10 cellular contexts compared by ENCODE assay signal in the genomic region with DNA sequence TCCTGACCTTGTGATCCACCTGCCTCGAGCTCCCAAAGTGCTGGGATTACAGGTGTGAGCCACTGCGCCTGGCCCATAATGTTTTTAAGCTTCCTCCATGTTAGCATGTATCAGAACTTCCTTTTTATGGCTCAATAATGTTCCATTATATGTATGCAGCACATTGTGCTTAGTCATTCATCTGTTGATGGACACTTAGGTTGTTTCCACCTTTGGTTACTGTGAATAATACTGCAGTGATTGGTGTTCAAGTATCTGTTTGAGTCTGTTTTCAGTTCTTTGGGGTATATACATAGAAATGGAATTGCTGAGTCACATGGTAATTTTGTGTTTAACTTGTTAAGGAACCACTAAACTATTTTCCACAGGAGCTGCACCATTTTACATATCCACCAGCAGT. TPM values are rescaled to one million over a fixed set of nuclear protein-coding genes. Genes with fewer than 3 reads are reported as not detected.
DNase-seq lines count a peak whose midpoint lies in the region; ATAC-seq and TF ChIP-seq lines count a peak whose summit lies in the region.
"Had no signal": no experiment of that assay in that cellular context is flagged by ENCODE, and none has a peak within 500 bp of the region (broad histone marks: within the 10 kb centered on the region; RNA-seq: fewer than 3 reads in every experiment).

No MANE protein-coding gene starts in this region.

- in situ Hi-C loops in GM13977 (cut with MboI; ENCODE audit: low pct_unique_long_range_greater_than_20kb, low sequenced_read_pairs, unreplicated experiment) = no loop called here

- H3K4me3 ChIP-seq in endodermal cell (ENCODE audit: low read length) (no peak overlapping the region), left ventricle myocardium inferior (no peak overlapping the region)
- H3K4me3 ChIP-seq in CD8-positive, alpha-beta memory T cell (ENCODE audit: low read length) = no peak overlapping the region

- H3K4me1 ChIP-seq in endodermal cell (ENCODE audit: control insufficient read depth, insufficient read depth, low read length) = no peaks in the 10 kb centered on the region
- H3K4me1 ChIP-seq in left ventricle myocardium inferior = peaks cover 6% of the 10 kb centered on the region
- no peaks in the 10 kb centered on the region for H3K4me1 ChIP-seq in CD8-positive, alpha-beta memory T cell (ENCODE audit: insufficient read depth, low read length)

- CTCF ChIA-PET in CD8-positive, alpha-beta memory T cell (lab: Charles Lee) = no interaction called here

- DNase-seq in GM13977 (ENCODE audit: low spot score) = peak; percentile 28
- no peak for DNase-seq in endodermal cell
- no peak for DNase-seq in left ventricle myocardium inferior
- no peak for DNase-seq in anterior cingulate cortex (lab: John Stamatoyannopoulos, UW)
- DNase-seq in GOT3 (lab: John Stamatoyannopoulos, UW) = no peak
- DNase-seq in CD8-positive, alpha-beta memory T cell = no peak
- DNase-seq: Kasumi-1 had no signal

- H3K27me3 Mint-ChIP-seq in endodermal cell (ENCODE audit: insufficient read depth) = no peaks in the 10 kb centered on the region
- H3K27me3 Mint-ChIP-seq in CD8-positive, alpha-beta memory T cell = no peaks in the 10 kb centered on the region
- H3K27me3 Mint-ChIP-seq: memory B cell had no signal

- TF ChIP-seq CTCF in GM13977 (IDR thresholded peaks at IDR 0.05; ENCODE audit: extremely low read depth, insufficient read depth, missing control alignments) = no peak
- no peak for TF ChIP-seq CTCF in endodermal cell (conservative IDR thresholded peaks at IDR 0.05)
- TF ChIP-seq CTCF in left ventricle myocardium inferior (IDR thresholded peaks at IDR 0.05; ENCODE audit: borderline replicate concordance) = no peak

- H3K27me3 ChIP-seq in endodermal cell (ENCODE audit: control insufficient read depth, insufficient read depth, low read length, poor library complexity, severe bottlenecking) (no peaks in the 10 kb centered on the region), left ventricle myocardium inferior (ENCODE audit: low read depth) (no peaks in the 10 kb centered on the region)
- H3K27me3 ChIP-seq in CD8-positive, alpha-beta memory T cell (ENCODE audit: insufficient read depth, low read length, poor library complexity, severe bottlenecking) = no peaks in the 10 kb centered on the region

- no peaks in the 10 kb centered on the region for H3K9me3 Mint-ChIP-seq in endodermal cell
- no peaks in the 10 kb centered on the region for H3K9me3 Mint-ChIP-seq in CD8-positive, alpha-beta memory T cell
- H3K9me3 Mint-ChIP-seq: memory B cell had no signal

- intact Hi-C loops in left ventricle myocardium inferior (cut with micrococcal nuclease) = no loop called here

- peaks cover 11% of the 10 kb centered on the region for H3K36me3 Mint-ChIP-seq in endodermal cell (ENCODE audit: low read depth)
- peaks cover 0 to 23% (median 2%) of the 10 kb centered on the region in 3 donors for H3K36me3 Mint-ChIP-seq in CD8-positive, alpha-beta memory T cell

- H3K9ac ChIP-seq in endodermal cell (ENCODE audit: extremely low read depth, low read length, poor library complexity, severe bottlenecking) = no peak overlapping the region

- H3K27ac Mint-ChIP-seq in endodermal cell = peak overlapping the region; percentile 64
- no peak overlapping the region for H3K27ac Mint-ChIP-seq in CD8-positive, alpha-beta memory T cell
- H3K27ac Mint-ChIP-seq: memory B cell had no signal

- H3K36me3 ChIP-seq in endodermal cell (ENCODE audit: control insufficient read depth, insufficient read depth, low read length) (peaks cover 8% of the 10 kb centered on the region), left ventricle myocardium inferior (no peaks in the 10 kb centered on the region)
- H3K36me3 ChIP-seq in CD8-positive, alpha-beta memory T cell (ENCODE audit: insufficient read depth, low read length) = no peaks in the 10 kb centered on the region

- ATAC-seq in GM21390 (IDR thresholded peaks at IDR 0.05; ENCODE audit: unreplicated experiment) (peak; percentile 77), HG03439 (IDR thresholded peaks at IDR 0.05; ENCODE audit: unreplicated experiment) (peak; percentile 79)

- WGBS in endodermal cell (ENCODE audit: insufficient coverage in 1 of 2, insufficient read length in 1 of 2), 2 experiments = 95 to 97% methylated on average over 2 of the region's 2 CpGs

- H3K4me1 Mint-ChIP-seq in endodermal cell = no peaks in the 10 kb centered on the region
- peaks cover 19 to 53% (median 31%) of the 10 kb centered on the region in 3 donors for H3K4me1 Mint-ChIP-seq in CD8-positive, alpha-beta memory T cell

- no peak overlapping the region for H3K4me3 Mint-ChIP-seq in endodermal cell
- no peak overlapping the region for H3K4me3 Mint-ChIP-seq in CD8-positive, alpha-beta memory T cell
- H3K4me3 Mint-ChIP-seq: memory B cell had no signal

- POLR2A ChIA-PET in CD8-positive, alpha-beta memory T cell (lab: Charles Lee) = no interaction called here

- no peaks in the 10 kb centered on the region for H3K9me3 ChIP-seq in endodermal cell (ENCODE audit: control insufficient read depth, low read length)
- H3K9me3 ChIP-seq in left ventricle myocardium inferior (replicated peaks) = no peaks in the 10 kb centered on the region
- no peaks in the 10 kb centered on the region for H3K9me3 ChIP-seq in CD8-positive, alpha-beta memory T cell (ENCODE audit: low read length)

- H3K27ac ChIP-seq in endodermal cell (ENCODE audit: low read depth, low read length) = no peak overlapping the region
- H3K27ac ChIP-seq in left ventricle myocardium inferior (replicated peaks) = no peak overlapping the region
- no peak overlapping the region for H3K27ac ChIP-seq in CD8-positive, alpha-beta memory T cell (ENCODE audit: low read depth, low read length)

RNA-seq across cellular contexts. Expression of a gene that starts 17.7 kb away (rescaled TPM):
- total RNA-seq in endodermal cell = 10 to 100 TPM; 41.6 to 42.0 TPM
- 51.7 TPM for polyA plus RNA-seq in endodermal cell (2013, experiment 1 of 2)
- 52.1 TPM for polyA plus RNA-seq in endodermal cell (2013, experiment 2 of 2)
- total RNA-seq in left ventricle myocardium inferior = 78.2 TPM
- 100 to 1,000 TPM; 128 to 131 TPM for total RNA-seq in CD8-positive, alpha-beta memory T cell
- 187 TPM for polyA plus RNA-seq in CD8-positive, alpha-beta memory T cell

RNA-seq across cellular contexts. Expression of a gene that starts 37.4 kb away (rescaled TPM):
- total RNA-seq in endodermal cell (10 to 100 TPM; 39.3 to 48.0 TPM), left ventricle myocardium inferior (0.58 TPM)
- polyA plus RNA-seq in endodermal cell (2013, experiment 1 of 2) = 22.2 TPM
- polyA plus RNA-seq in endodermal cell (2013, experiment 2 of 2) = 24.3 TPM
- total RNA-seq in CD8-positive, alpha-beta memory T cell = 10 to 100 TPM; 18.4 to 19.1 TPM
- polyA plus RNA-seq in CD8-positive, alpha-beta memory T cell = 0.15 TPM

Comparison
In these comparisons a context has a peak if more than half of its experiments do, and no peak if none do; other contexts are left out.
1. RNA of a gene that starts 37.4 kb away (total RNA-seq): 39.3 to 48.0 TPM in endodermal cell and 18.4 to 19.1 TPM in CD8-positive, alpha-beta memory T cell; 0.58 TPM in left ventricle myocardium inferior (single experiment); every median in the first group is over 10 times any median in the second.